8 cellular contexts compared by ENCODE assay signal in genomic region chr2:28394331-28394877, GRCh38. TPM values are rescaled to one million over a fixed set of nuclear protein-coding genes. Genes with fewer than 3 reads are reported as not detected.
DNase-seq lines count a peak whose midpoint lies in the region; ATAC-seq and TF ChIP-seq lines count a peak whose summit lies in the region.

No MANE protein-coding gene starts in this region.

- no peak overlapping the region for H3K23ac ChIP-seq in mesendoderm (ENCODE audit: low read length)

- H2BK120ac ChIP-seq in mesendoderm (ENCODE audit: low read depth, low read length) = no peak overlapping the region

- H2AK5ac ChIP-seq in mesendoderm (ENCODE audit: low read length) = no peak overlapping the region

- peak; percentile 39 for DNase-seq in CD14-positive monocyte (ENCODE audit: low spot score)
- DNase-seq in dermis blood vessel endothelial cell = peak; percentile 68
- DNase-seq in mesendoderm = no peak
- no peak for DNase-seq in T-helper 17 cell
- DNase-seq in OCI-M2 (lab: John Stamatoyannopoulos, UW; ENCODE audit: unreplicated experiment) = no peak

- TF ChIP-seq CTCF in CD14-positive monocyte (IDR thresholded peaks at IDR 0.05) (no peak), Loucy (conservative IDR thresholded peaks at IDR 0.05; ENCODE audit: low read length) (no peak)

- peak overlapping the region; percentile 83 for H3K4me3 ChIP-seq in Loucy (ENCODE audit: low read length, poor library complexity, severe bottlenecking)
- H3K4me3 ChIP-seq in mesendoderm (ENCODE audit: low read length) = no peak overlapping the region

- H2AFZ ChIP-seq in Loucy (ENCODE audit: low read length) = no peak overlapping the region

- H2BK15ac ChIP-seq in mesendoderm (replicated peaks; ENCODE audit: low read depth) = no peak overlapping the region

- H4K8ac ChIP-seq in mesendoderm (ENCODE audit: low read depth, low read length) = no peak overlapping the region

- no peak overlapping the region for H3K27ac ChIP-seq in mesendoderm (ENCODE audit: low read depth, low read length)

- H3K9me2 ChIP-seq in Loucy (replicated peaks; ENCODE audit: low read depth, low read length) = no peaks in the 10 kb centered on the region

- WGBS in mesendoderm (ENCODE audit: extremely low coverage, insufficient coverage, low lambda C conversion rate) = no CpG with 5 or more reads among the region's 21 CpGs

- H3F3A ChIP-seq in Loucy (ENCODE audit: low read depth) = peaks cover 7% of the 10 kb centered on the region; the same call in 1 of the 2 replicates

- H3K27ac Mint-ChIP-seq in CD14-positive monocyte (no peak overlapping the region), T-helper 17 cell (no peak overlapping the region)

- peak overlapping the region; percentile 87 for H3K9ac ChIP-seq in Loucy (ENCODE audit: low read depth, low read length, poor library complexity, severe bottlenecking)
- peak overlapping the region; percentile 20 for H3K9ac ChIP-seq in mesendoderm (ENCODE audit: low read length)

- H3K36me3 Mint-ChIP-seq in CD14-positive monocyte = peaks cover 6 to 25% of the 10 kb centered on the region in 2 donors
- peaks cover 2% of the 10 kb centered on the region for H3K36me3 Mint-ChIP-seq in T-helper 17 cell (ENCODE audit: low read depth)

- H4K5ac ChIP-seq in mesendoderm (ENCODE audit: low read length) = no peak overlapping the region

- peaks cover 0 to 6% (median 2%) of the 10 kb centered on the region in 3 donors for H3K27me3 Mint-ChIP-seq in CD14-positive monocyte (ENCODE audit: low read depth in 3 of 3)
- no peaks in the 10 kb centered on the region for H3K27me3 Mint-ChIP-seq in T-helper 17 cell

- H3K4ac ChIP-seq in mesendoderm (ENCODE audit: low read depth, low read length) = no peak overlapping the region

- peaks cover 0 to 13% (median 0%) of the 10 kb centered on the region in 7 donors for H3K9me3 Mint-ChIP-seq in CD14-positive monocyte

- H3K4me1 ChIP-seq in Loucy (ENCODE audit: insufficient read depth, low read length, poor library complexity, severe bottlenecking) (peaks cover 32% of the 10 kb centered on the region), mesendoderm (ENCODE audit: control insufficient read depth, low read depth, low read length) (peaks cover 4% of the 10 kb centered on the region)

- intact Hi-C loops in CD14-positive monocyte (cut with micrococcal nuclease) = loop anchor here (2.0 to 10.0 kb wide), 6 partner anchors 58 to 687 kb away; partner anchors contain the start of genes BABAM2 (in 2 of the 2) and RBKS (in 2 of the 2)

- H3K27me3 ChIP-seq in Loucy (ENCODE audit: insufficient read depth, low read length, poor library complexity, severe bottlenecking) (peaks cover 5% of the 10 kb centered on the region), mesendoderm (ENCODE audit: insufficient read depth, low read length, poor library complexity) (no peaks in the 10 kb centered on the region)

- H2BK5ac ChIP-seq in mesendoderm (ENCODE audit: low read length) = no peak overlapping the region

- peaks cover 59% of the 10 kb centered on the region for H4K20me1 ChIP-seq in Loucy (ENCODE audit: insufficient read depth, low read length, poor library complexity, severe bottlenecking)

- peaks cover 9% of the 10 kb centered on the region; the same call in 1 of the 2 replicates for H3K36me3 ChIP-seq in Loucy (ENCODE audit: insufficient read depth, low read length)
- H3K36me3 ChIP-seq in mesendoderm (ENCODE audit: control insufficient read depth, insufficient read depth, low read length) = no peaks in the 10 kb centered on the region

- H3K9me3 ChIP-seq in Loucy (ENCODE audit: insufficient read depth, low read depth, low read length) (no peaks in the 10 kb centered on the region), T-helper 17 cell (ENCODE audit: control insufficient read depth, low read length, poor library complexity, severe bottlenecking) (no peaks in the 10 kb centered on the region)

- ATAC-seq in T-helper 17 cell (no peak), HG02571 (IDR thresholded peaks at IDR 0.05; ENCODE audit: unreplicated experiment) (no peak), GM18873 (IDR thresholded peaks at IDR 0.05; ENCODE audit: low FRiP score, unreplicated experiment) (no peak)

- no peak overlapping the region for H3K56ac ChIP-seq in mesendoderm (ENCODE audit: low read length)

- H3K4me2 ChIP-seq in Loucy (ENCODE audit: low read depth, low read length, poor library complexity, severe bottlenecking) (peak overlapping the region; percentile 95), mesendoderm (ENCODE audit: low read length) (peak overlapping the region; percentile 26)

- H3K18ac ChIP-seq in mesendoderm (ENCODE audit: low read length) = no peak overlapping the region

- H3K79me2 ChIP-seq in Loucy (ENCODE audit: insufficient read depth, low read length) (peaks cover 69% of the 10 kb centered on the region), mesendoderm (ENCODE audit: control insufficient read depth, insufficient read depth, low read length) (no peaks in the 10 kb centered on the region)

- H3K4me3 Mint-ChIP-seq in CD14-positive monocyte (no peak overlapping the region), T-helper 17 cell (no peak overlapping the region)

- peaks cover 36% of the 10 kb centered on the region for H3K4me1 Mint-ChIP-seq in CD14-positive monocyte
- H3K4me1 Mint-ChIP-seq in T-helper 17 cell = peaks cover 24% of the 10 kb centered on the region

- H3K79me1 ChIP-seq in mesendoderm (ENCODE audit: low read length) = no peaks in the 10 kb centered on the region

RNA-seq across cellular contexts. Expression of gene FOSL2, which starts 1.7 kb away (rescaled TPM):
- polyA plus RNA-seq in CD14-positive monocyte = 10 to 100 TPM; 24.8 to 28.6 TPM
- total RNA-seq in dermis blood vessel endothelial cell (58.4 and 59.1 TPM in 2 replicates), T-helper 17 cell (100 to 1,000 TPM; 114 to 153 TPM)
- polyA plus RNA-seq in mesendoderm (2013, experiment 1 of 2) = 4.6 TPM
- 4.9 TPM for polyA plus RNA-seq in mesendoderm (2013, experiment 2 of 2)

Comparison
In these comparisons a context has a peak if more than half of its experiments do, and no peak if none do; other contexts are left out.
1. DNase-seq: peak in CD14-positive monocyte (single experiment) and dermis blood vessel endothelial cell (single experiment); none in mesendoderm (single experiment), T-helper 17 cell (0 of 3) and OCI-M2 (single experiment).